1 cellular context compared by ENCODE assay signal in the genomic region with DNA sequence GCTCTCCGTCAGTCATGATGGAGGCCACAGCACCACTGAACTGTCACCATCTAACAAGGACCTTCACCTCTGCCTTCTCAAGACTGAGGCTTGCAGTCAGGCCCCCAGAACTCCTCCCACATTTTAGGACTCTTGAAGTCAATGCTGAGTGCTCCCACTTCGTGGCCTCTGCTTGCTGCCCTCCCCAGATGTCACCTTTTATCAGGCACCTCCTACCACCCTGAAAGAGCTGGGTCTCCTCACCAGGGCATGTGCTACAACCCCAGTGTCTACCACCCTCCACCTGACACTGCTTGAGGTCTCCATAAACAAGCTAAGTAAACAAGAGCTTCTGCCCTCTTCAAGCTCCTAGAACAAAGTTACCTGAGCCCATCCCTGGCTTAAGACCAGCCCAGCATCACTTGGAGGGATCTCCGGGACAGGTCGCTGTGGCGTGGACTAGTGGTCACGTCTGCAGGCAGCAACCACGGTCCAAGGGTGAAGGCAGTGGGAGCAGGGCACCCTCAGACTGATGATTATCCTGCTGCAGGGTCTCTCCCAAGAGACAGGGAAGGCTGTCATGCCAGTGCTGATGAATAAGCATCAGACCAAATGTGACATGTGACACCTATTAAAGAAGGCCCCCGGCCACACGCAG.
TF ChIP-seq lines count a peak whose summit lies in the region.

No MANE protein-coding gene starts in this region.

TF ChIP-seq in HepG2, 621 proteins besides CTCF, POLR2A, EP300 and RAD21:
- no peak for TF ChIP-seq ZMYM4 (CRISPR knock-in tag; IDR thresholded peaks at IDR 0.05)
- TF ChIP-seq NFIC (IDR thresholded peaks at IDR 0.05; ENCODE audit: low read length), result no peak
- TF ChIP-seq, protein P1, sequence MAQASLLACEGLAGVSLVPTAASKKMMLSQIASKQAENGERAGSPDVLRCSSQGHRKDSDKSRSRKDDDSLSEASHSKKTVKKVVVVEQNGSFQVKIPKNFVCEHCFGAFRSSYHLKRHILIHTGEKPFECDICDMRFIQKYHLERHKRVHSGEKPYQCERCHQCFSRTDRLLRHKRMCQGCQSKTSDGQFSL (CRISPR knock-in tag; IDR thresholded peaks at IDR 0.05), result no peak
- no peak for TF ChIP-seq HNRNPK (IDR thresholded peaks at IDR 0.05; ENCODE audit: low read depth, low read length, poor library complexity, severe bottlenecking)
- no peak for TF ChIP-seq ZNF251 (CRISPR knock-in tag; IDR thresholded peaks at IDR 0.05)
- TF ChIP-seq ZKSCAN8 (CRISPR knock-in tag; IDR thresholded peaks at IDR 0.05; ENCODE audit: borderline replicate concordance), result no peak
- TF ChIP-seq ZBTB1 (CRISPR knock-in tag; IDR thresholded peaks at IDR 0.05; ENCODE audit: borderline replicate concordance), result no peak
- TF ChIP-seq HOXA7 (CRISPR knock-in tag; IDR thresholded peaks at IDR 0.05), result no peak
- no peak for TF ChIP-seq JARID2 (CRISPR knock-in tag; IDR thresholded peaks at IDR 0.05; ENCODE audit: insufficient replicate concordance)
- TF ChIP-seq SMARCC2 (IDR thresholded peaks at IDR 0.05), result no peak
- no peak for TF ChIP-seq SMYD3 (CRISPR knock-in tag; IDR thresholded peaks at IDR 0.05)
- no peak for TF ChIP-seq SP5 (CRISPR knock-in tag; IDR thresholded peaks at IDR 0.05; ENCODE audit: borderline replicate concordance, low read depth)
- no peak for TF ChIP-seq CREB1 (IDR thresholded peaks at IDR 0.05)
- TF ChIP-seq CREB1 (CRISPR knock-in tag; IDR thresholded peaks at IDR 0.05), result no peak
- TF ChIP-seq SOX5 (CRISPR knock-in tag; IDR thresholded peaks at IDR 0.05; ENCODE audit: borderline replicate concordance), result no peak
- no peak for TF ChIP-seq ZNF788 (CRISPR knock-in tag; IDR thresholded peaks at IDR 0.05; ENCODE audit: borderline replicate concordance)
- no peak for TF ChIP-seq ZNF720 (CRISPR knock-in tag; IDR thresholded peaks at IDR 0.05)
- TF ChIP-seq ZBTB7A (CRISPR knock-in tag; IDR thresholded peaks at IDR 0.05), result no peak
